9 cellular contexts compared by ENCODE assay signal in the genomic region with DNA sequence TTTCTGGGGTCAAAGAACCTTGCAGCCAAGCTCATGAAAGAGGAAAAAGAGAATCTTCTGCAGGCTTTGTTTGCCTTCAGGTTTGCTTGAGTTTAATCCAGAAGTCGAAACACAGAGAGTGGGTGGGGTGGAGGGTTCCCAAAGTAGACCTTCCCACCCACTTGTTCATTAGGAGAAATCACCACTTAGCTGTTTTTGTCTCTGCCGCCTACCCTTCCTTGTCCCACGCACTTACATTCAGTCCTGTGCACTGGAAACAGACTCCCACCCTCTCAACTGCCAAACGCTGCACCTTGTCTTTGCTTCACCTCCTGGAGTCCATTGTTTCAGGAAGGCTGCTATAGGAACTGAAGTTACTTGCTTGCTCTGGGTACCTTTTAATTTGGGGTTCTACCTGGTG. TPM values are rescaled to one million over a fixed set of nuclear protein-coding genes. Genes with fewer than 3 reads are reported as not detected.
"Had no signal": no experiment of that assay in that cellular context is flagged by ENCODE, and none has a peak within 500 bp of the region (broad histone marks: within the 10 kb centered on the region; RNA-seq: fewer than 3 reads in every experiment).

No MANE protein-coding gene starts in this region.

- H3K4me1 ChIP-seq: HAP-1 had no signal

- H3K9me3 ChIP-seq: HAP-1 had no signal

- H3K4me2 ChIP-seq: GM23338 had no signal

- ATAC-seq: GM23338, HCT116 had no signal

- H3K36me3 ChIP-seq: HAP-1 had no signal

- H3K9ac ChIP-seq: GM23248 had no signal

- H3K27ac ChIP-seq: GM23248 had no signal

- DNase-seq: GM23248, GOT3, H7, H9, HCEC 1CT, HFFc6 had no signal

- H2AFZ ChIP-seq: GM23248, GM23338 had no signal

- H3K4me3 ChIP-seq: GM23248, GM23338, HAP-1 had no signal

RNA-seq across cellular contexts. Expression of a gene that starts 38.6 kb away (rescaled TPM):
- polyA plus RNA-seq: GM23248 had no signal
